12 cellular contexts compared by ENCODE assay signal in the genomic region with DNA sequence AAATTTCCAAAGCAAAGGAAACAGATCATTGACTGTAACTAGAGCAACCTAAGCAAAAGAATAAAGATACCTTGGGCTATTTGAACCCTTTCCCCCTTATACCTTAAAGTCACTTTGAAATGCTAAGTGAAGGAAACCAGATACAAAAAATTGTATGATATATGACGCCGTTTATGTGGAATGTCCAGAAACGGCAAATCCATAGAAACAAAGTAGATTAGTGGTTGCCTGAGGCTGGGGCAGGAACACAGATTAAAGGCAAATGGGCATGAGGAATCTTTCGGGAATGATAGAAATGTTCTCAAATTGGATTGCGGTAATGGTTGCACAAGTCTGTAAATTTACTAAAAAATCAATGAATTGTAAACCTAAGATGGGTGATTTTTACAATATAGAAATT.
A peak's percentile ranks its signal among the peaks of the same experiment; 100 is the strongest.
DNase-seq lines count a peak whose midpoint lies in the region; ATAC-seq and TF ChIP-seq lines count a peak whose summit lies in the region.
"Had no signal": no experiment of that assay in that cellular context is flagged by ENCODE, and none has a peak within 500 bp of the region (broad histone marks: within the 10 kb centered on the region; RNA-seq: fewer than 3 reads in every experiment).

No MANE protein-coding gene starts in this region.

- no peak overlapping the region for H3K4me3 Mint-ChIP-seq in nephron progenitor cell

- peaks cover 22% of the 10 kb centered on the region for H3K4me1 Mint-ChIP-seq in nephron progenitor cell

- no peaks in the 10 kb centered on the region for H3K79me2 ChIP-seq in HCT116 (ENCODE audit: insufficient read depth, low read length)

- peak overlapping the region; percentile 73 for H3K4me2 ChIP-seq in HCT116 (ENCODE audit: low read length)

- H3K36me3 ChIP-seq in HCT116 (ENCODE audit: control insufficient read depth in 1 of 2, insufficient read depth in 2 of 2, low read length in 2 of 2) = no peaks in the 10 kb centered on the region

- ATAC-seq in HCT116 (peak; percentile 78), foreskin keratinocyte (peak; percentile 89), HG02852 (IDR thresholded peaks at IDR 0.05; ENCODE audit: unreplicated experiment) (no peak)

- TF ChIP-seq POLR2A in HCT116 (IDR thresholded peaks at IDR 0.05; ENCODE audit: borderline replicate concordance, extremely low read depth, insufficient read depth, insufficient read length) = no peak

- peaks cover 15% of the 10 kb centered on the region for H3K9me3 Mint-ChIP-seq in nephron progenitor cell

- peaks cover 13% of the 10 kb centered on the region for H3K36me3 Mint-ChIP-seq in nephron progenitor cell (ENCODE audit: low read depth)

- no peaks in the 10 kb centered on the region for H3K9me3 ChIP-seq in HCT116 (ENCODE audit: control insufficient read depth in 1 of 2, insufficient read depth in 1 of 2, low read depth in 1 of 2, low read length in 2 of 2)

- CTCF ChIA-PET in HCT116 (lab: Charles Lee) = interaction anchor here (1.0 kb wide), 1 partner anchor 9 kb away, joined by 5 read pairs; no protein-coding TSS in a partner anchor

- POLR2A ChIA-PET in HCT116 (lab: Charles Lee) = no interaction called here

- H3K27me3 ChIP-seq in HCT116 (ENCODE audit: insufficient read depth, low read length) (no peaks in the 10 kb centered on the region), foreskin keratinocyte (no peaks in the 10 kb centered on the region)

- H3K27me3 Mint-ChIP-seq in nephron progenitor cell (ENCODE audit: low read depth, poor library complexity) = no peaks in the 10 kb centered on the region

- H4K20me1 ChIP-seq in HCT116 (ENCODE audit: insufficient read depth) = no peaks in the 10 kb centered on the region

- peaks cover 29 to 45% of the 10 kb centered on the region in 2 experiments for H3K4me1 ChIP-seq in HCT116 (ENCODE audit: control insufficient read depth in 1 of 2, insufficient read depth in 2 of 2, low read length in 2 of 2)
- H3K4me1 ChIP-seq in foreskin keratinocyte = peaks cover 29% of the 10 kb centered on the region

- DNase-seq in HCT116 (ENCODE audit: low read depth, low spot score) = peak; percentile 91
- DNase-seq in T1000 (lab: John Stamatoyannopoulos, UW) = peak; percentile 45
- peak; percentile 95 to 98 for DNase-seq in foreskin keratinocyte
- no peak for DNase-seq in nephron progenitor cell
- no peak for DNase-seq in NCI-H774 (lab: John Stamatoyannopoulos, UW)
- no peak for DNase-seq in NCI-H187 treated with DMSO at 0.1 percent for 48 hours (lab: John Stamatoyannopoulos, UW)
- DNase-seq: GF-D8, glutamatergic neuron, KBM-7 had no signal

- TF ChIP-seq CTCF in HCT116 (IDR thresholded peaks at IDR 0.05 in 2 of 3, conservative IDR thresholded peaks at IDR 0.05 in 1 of 3; ENCODE audit: borderline replicate concordance in 1 of 3, insufficient read depth in 1 of 3, low read depth in 2 of 3, low read length in 2 of 3) (no peak), foreskin keratinocyte (conservative IDR thresholded peaks at IDR 0.05) (no peak), nephron progenitor cell (IDR thresholded peaks at IDR 0.05) (no peak)

- H3K9me2 ChIP-seq in HCT116 (ENCODE audit: insufficient read depth) = no peaks in the 10 kb centered on the region

- H3K27ac ChIP-seq in HCT116 (ENCODE audit: low read depth, low read length) (peak overlapping the region; percentile 86), foreskin keratinocyte (peak overlapping the region; percentile 94), temporal lobe (ENCODE audit: low read depth, low read length) (peak overlapping the region; percentile 56)

- BruUV-seq in HCT116 (replicated peaks; lab: Mats Ljungman, UMichigan) = no TSS peak

- no peak for TF ChIP-seq RAD21 in HCT116 (IDR thresholded peaks at IDR 0.05; ENCODE audit: low read depth)

- peak overlapping the region in 1 of 2 experiments; percentile 23; a peak in 2 of 4 replicates for H3K4me3 ChIP-seq in HCT116 (replicated peaks in 1 of 2; ENCODE audit: low read depth in 1 of 2, low read length in 2 of 2)
- H3K4me3 ChIP-seq: skin epidermis had no signal

- H3K27ac Mint-ChIP-seq in nephron progenitor cell = no peak overlapping the region

- H3K9ac ChIP-seq in HCT116 (ENCODE audit: low read length) = peak overlapping the region; percentile 28

- RAD21 ChIA-PET in HCT116 (lab: Charles Lee; ENCODE audit: low non-redundant PET in 1 of 2, low total read pairs in 2 of 2, uncharacterized antibody in 2 of 2, unreplicated experiment in 2 of 2) = no interaction called here

- no peak overlapping the region for H2AFZ ChIP-seq in HCT116 (ENCODE audit: low read depth, low read length, poor library complexity, severe bottlenecking)

- intact Hi-C loops in HCT116 (cut with micrococcal nuclease) = no loop called here

TF ChIP-seq in HCT116, 20 proteins besides CTCF, POLR2A, EP300 and RAD21:
- TF ChIP-seq, protein P1, sequence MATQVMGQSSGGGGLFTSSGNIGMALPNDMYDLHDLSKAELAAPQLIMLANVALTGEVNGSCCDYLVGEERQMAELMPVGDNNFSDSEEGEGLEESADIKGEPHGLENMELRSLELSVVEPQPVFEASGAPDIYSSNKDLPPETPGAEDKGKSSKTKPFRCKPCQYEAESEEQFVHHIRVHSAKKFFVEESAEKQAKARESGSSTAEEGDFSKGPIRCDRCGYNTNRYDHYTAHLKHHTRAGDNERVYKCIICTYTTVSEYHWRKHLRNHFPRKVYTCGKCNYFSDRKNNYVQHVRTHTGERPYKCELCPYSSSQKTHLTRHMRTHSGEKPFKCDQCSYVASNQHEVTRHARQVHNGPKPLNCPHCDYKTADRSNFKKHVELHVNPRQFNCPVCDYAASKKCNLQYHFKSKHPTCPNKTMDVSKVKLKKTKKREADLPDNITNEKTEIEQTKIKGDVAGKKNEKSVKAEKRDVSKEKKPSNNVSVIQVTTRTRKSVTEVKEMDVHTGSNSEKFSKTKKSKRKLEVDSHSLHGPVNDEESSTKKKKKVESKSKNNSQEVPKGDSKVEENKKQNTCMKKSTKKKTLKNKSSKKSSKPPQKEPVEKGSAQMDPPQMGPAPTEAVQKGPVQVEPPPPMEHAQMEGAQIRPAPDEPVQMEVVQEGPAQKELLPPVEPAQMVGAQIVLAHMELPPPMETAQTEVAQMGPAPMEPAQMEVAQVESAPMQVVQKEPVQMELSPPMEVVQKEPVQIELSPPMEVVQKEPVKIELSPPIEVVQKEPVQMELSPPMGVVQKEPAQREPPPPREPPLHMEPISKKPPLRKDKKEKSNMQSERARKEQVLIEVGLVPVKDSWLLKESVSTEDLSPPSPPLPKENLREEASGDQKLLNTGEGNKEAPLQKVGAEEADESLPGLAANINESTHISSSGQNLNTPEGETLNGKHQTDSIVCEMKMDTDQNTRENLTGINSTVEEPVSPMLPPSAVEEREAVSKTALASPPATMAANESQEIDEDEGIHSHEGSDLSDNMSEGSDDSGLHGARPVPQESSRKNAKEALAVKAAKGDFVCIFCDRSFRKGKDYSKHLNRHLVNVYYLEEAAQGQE (IDR thresholded peaks at IDR 0.05; ENCODE audit: low read depth) = no peak
- peak; percentile 11 for TF ChIP-seq YY1 (IDR thresholded peaks at IDR 0.05; ENCODE audit: extremely low read depth, insufficient replicate concordance, low read depth, low read length)
- TF ChIP-seq CBX3 (IDR thresholded peaks at IDR 0.05; ENCODE audit: low read depth) = peak; percentile 67
- TF ChIP-seq, protein P2, sequence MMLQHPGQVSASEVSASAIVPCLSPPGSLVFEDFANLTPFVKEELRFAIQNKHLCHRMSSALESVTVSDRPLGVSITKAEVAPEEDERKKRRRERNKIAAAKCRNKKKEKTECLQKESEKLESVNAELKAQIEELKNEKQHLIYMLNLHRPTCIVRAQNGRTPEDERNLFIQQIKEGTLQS (IDR thresholded peaks at IDR 0.05) = no peak
- TF ChIP-seq, protein P3, sequence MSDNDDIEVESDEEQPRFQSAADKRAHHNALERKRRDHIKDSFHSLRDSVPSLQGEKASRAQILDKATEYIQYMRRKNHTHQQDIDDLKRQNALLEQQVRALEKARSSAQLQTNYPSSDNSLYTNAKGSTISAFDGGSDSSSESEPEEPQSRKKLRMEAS (IDR thresholded peaks at IDR 0.05) = peak; percentile 27; the same call in 1 of the 2 replicates
- TF ChIP-seq SRF (IDR thresholded peaks at IDR 0.05; ENCODE audit: low read depth) = peak; percentile 62
- TF ChIP-seq CEBPB (IDR thresholded peaks at IDR 0.05; ENCODE audit: low read depth) = peak; percentile 98
- 0 out of 2 replicates have a peak, but pooled peaks have one; percentile 17 for TF ChIP-seq EGR1 (IDR thresholded peaks at IDR 0.05; ENCODE audit: low read depth)
- TF ChIP-seq EZH2phosphoT487 (IDR thresholded peaks at IDR 0.05; ENCODE audit: borderline replicate concordance) = no peak
- TF ChIP-seq ZBTB33 (IDR thresholded peaks at IDR 0.05; ENCODE audit: extremely low read depth, insufficient replicate concordance, low read length) = no peak
- no peak for TF ChIP-seq ZNF274 (IDR thresholded peaks at IDR 0.05; ENCODE audit: low read depth, low read length)
- TF ChIP-seq FOSL1 (IDR thresholded peaks at IDR 0.05; ENCODE audit: low read depth) = peak; percentile 86
- no peak for TF ChIP-seq EZH2 (IDR thresholded peaks at IDR 0.05)
- TF ChIP-seq ELF1 (IDR thresholded peaks at IDR 0.05; ENCODE audit: borderline replicate concordance, low read depth) = no peak
- no peak for TF ChIP-seq POLR2AphosphoS5 (IDR thresholded peaks at IDR 0.05; ENCODE audit: low read depth, low read length)
- no peak for TF ChIP-seq ZFX (IDR thresholded peaks at IDR 0.05)
- peak; percentile 57 for TF ChIP-seq SIN3A (IDR thresholded peaks at IDR 0.05; ENCODE audit: low read depth)
- peak; percentile 78 for TF ChIP-seq SP1 (IDR thresholded peaks at IDR 0.05; ENCODE audit: low read depth)
- TF ChIP-seq JUND (IDR thresholded peaks at IDR 0.05) = peak; percentile 93
- peak; percentile 93 for TF ChIP-seq TCF7L2 (IDR thresholded peaks at IDR 0.05; ENCODE audit: borderline replicate concordance, extremely low read depth, insufficient read depth, insufficient read length)
TF ChIP-seq in HCT116: peak in this region for 11.

Comparison
In these comparisons a context has a peak if more than half of its experiments do, and no peak if none do; other contexts are left out.
1. DNase-seq: peak in HCT116 (single experiment), T1000 (single experiment) and foreskin keratinocyte (2 of 2); none in nephron progenitor cell (single experiment), NCI-H774 (single experiment) and NCI-H187 treated with DMSO at 0.1 percent for 48 hours (single experiment).
2. Peak in every context shown above with its lines, with median percentiles within 50 percentile points of each other: H3K27ac ChIP-seq.